Comparison of ENCODE assay signal across 13 cellular contexts in the genomic region with DNA sequence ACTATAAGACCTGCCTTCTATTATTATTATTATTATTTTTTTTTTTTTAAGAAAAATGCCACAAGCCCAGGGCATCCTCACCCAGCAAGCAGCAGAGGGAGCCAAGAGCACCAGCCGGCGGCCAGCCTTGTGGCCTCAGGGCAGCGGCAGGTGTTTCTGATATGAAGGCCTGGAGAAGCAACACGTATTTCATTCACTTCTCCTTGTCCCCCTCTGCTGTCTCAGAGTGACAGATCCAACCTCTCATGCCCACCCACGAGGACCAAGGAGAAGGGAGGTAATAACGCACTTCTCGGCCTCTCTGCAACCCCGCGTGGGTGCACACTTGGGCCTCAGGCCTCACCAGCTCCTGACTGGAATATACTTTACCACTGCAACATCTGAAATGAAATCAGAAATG. TPM values are rescaled to one million over a fixed set of nuclear protein-coding genes. Genes with fewer than 3 reads are reported as not detected.
DNase-seq lines count a peak whose midpoint lies in the region; FAIRE-seq and TF ChIP-seq lines count a peak whose summit lies in the region.
"Had no signal": no experiment of that assay in that cellular context is flagged by ENCODE, and none has a peak within 500 bp of the region (broad histone marks: within the 10 kb centered on the region; RNA-seq: fewer than 3 reads in every experiment).

No MANE protein-coding gene starts in this region.

- H3K4me1 Mint-ChIP-seq in H9: peaks cover 3 to 10% of the 10 kb centered on the region in 2 experiments; a peak in 3 of 4 replicates
- peaks cover 0 to 4% (median 2%) of the 10 kb centered on the region in 4 donors for H3K4me1 Mint-ChIP-seq in CD4-positive, alpha-beta memory T cell

- H3K79me1 ChIP-seq in H9 (ENCODE audit: insufficient read depth, low read depth, low read length, poor library complexity, severe bottlenecking): peaks cover 3% of the 10 kb centered on the region

- no peak overlapping the region for H3K14ac ChIP-seq in H9 (ENCODE audit: insufficient read depth, low read length)

- CTCF ChIA-PET in CD4-positive, alpha-beta memory T cell (lab: Charles Lee; ENCODE audit: partially characterized antibody): interaction anchor here (0.8 kb wide), 1 partner anchor 37 kb away, joined by 3 read pairs; no protein-coding TSS in a partner anchor

- H3K9me3 ChIP-seq in H9 (ENCODE audit: control insufficient read depth, low read depth, low read length): no peaks in the 10 kb centered on the region
- no peaks in the 10 kb centered on the region for H3K9me3 ChIP-seq in kidney (ENCODE audit: control insufficient read depth in 1 of 2, low read length in 2 of 2)
- H3K9me3 ChIP-seq in MG63: no peaks in the 10 kb centered on the region
- H3K9me3 ChIP-seq in CD4-positive, alpha-beta memory T cell (ENCODE audit: control insufficient read depth in 1 of 2, low read length in 2 of 2): no peaks in the 10 kb centered on the region
- H3K9me3 ChIP-seq: SJSA1 had no signal

- H3K4me3 ChIP-seq in kidney (ENCODE audit: low read length in 2 of 2) (no peak overlapping the region), MG63 (no peak overlapping the region)
- H3K4me3 ChIP-seq in CD4-positive, alpha-beta memory T cell (ENCODE audit: low read length in 2 of 2): no peak overlapping the region
- H3K4me3 ChIP-seq: SJSA1 had no signal

- H2BK20ac ChIP-seq in H9 (ENCODE audit: low read depth, low read length, poor library complexity, severe bottlenecking): no peak overlapping the region

- no peak for DNase-seq in H9
- peak; percentile 55 for DNase-seq in SW480 (ENCODE audit: low spot score)
- DNase-seq in kidney: no peak
- DNase-seq in middle frontal gyrus (ENCODE audit: extremely low spot score, low spot score): no peak
- DNase-seq in MG63: no peak
- DNase-seq in T1000 (lab: John Stamatoyannopoulos, UW): no peak
- no peak for DNase-seq in CD4-positive, alpha-beta memory T cell
- DNase-seq: CD4-positive, CD25-positive, alpha-beta regulatory T cell had no signal

- H3K36me3 Mint-ChIP-seq in H9 (ENCODE audit: insufficient read depth in 1 of 3, low read depth in 3 of 3): peaks cover 0 to 4% (median 2%) of the 10 kb centered on the region in 3 experiments; a peak in 4 of 7 replicates
- H3K36me3 Mint-ChIP-seq in CD4-positive, alpha-beta memory T cell: no peaks in the 10 kb centered on the region
- H3K36me3 Mint-ChIP-seq: CD4-positive, CD25-positive, alpha-beta regulatory T cell had no signal

- no peaks in the 10 kb centered on the region for H3K23me2 ChIP-seq in H9 (ENCODE audit: insufficient read length, low read depth, low read length, poor library complexity, severe bottlenecking)

- no peak overlapping the region for H2BK12ac ChIP-seq in H9 (ENCODE audit: insufficient read length, low read depth, low read length)

- TF ChIP-seq CTCF in 22Rv1 (IDR thresholded peaks at IDR 0.05) (peak; percentile 66), H9 (conservative IDR thresholded peaks at IDR 0.05) (peak; percentile 50), kidney (IDR thresholded peaks at IDR 0.05; ENCODE audit: borderline replicate concordance, extremely low read depth, insufficient read depth) (peak; percentile 2)

- H2AK5ac ChIP-seq in H9 (ENCODE audit: insufficient read length, low read length): no peak overlapping the region

- no peaks in the 10 kb centered on the region for H3K27me3 ChIP-seq in H9 (ENCODE audit: insufficient read depth, low read length)
- H3K27me3 ChIP-seq in MG63: no peaks in the 10 kb centered on the region
- H3K27me3 ChIP-seq in CD4-positive, alpha-beta memory T cell (ENCODE audit: insufficient read depth, low read length): no peaks in the 10 kb centered on the region
- H3K27me3 ChIP-seq: SJSA1 had no signal

- H3T11ph ChIP-seq in H9 (ENCODE audit: low read length): no peak overlapping the region

- H3K9me3 Mint-ChIP-seq in H9: 0 out of 5 replicates have a peak, but pooled peaks cover 0 to under 1% of the 10 kb centered on the region in 2 experiments
- peaks cover 0 to under 1% (median 0%) of the 10 kb centered on the region in 8 donors for H3K9me3 Mint-ChIP-seq in CD4-positive, alpha-beta memory T cell
- H3K9me3 Mint-ChIP-seq: CD4-positive, CD25-positive, alpha-beta regulatory T cell had no signal

- no peak for FAIRE-seq in kidney (lab: Jason Lieb, UNC)
- FAIRE-seq: bronchial epithelial cell, frontal cortex had no signal

- H3K9ac ChIP-seq in H9 (ENCODE audit: extremely low read depth, insufficient read length, low read length): no peak overlapping the region
- H3K9ac ChIP-seq in kidney (ENCODE audit: low read length in 2 of 2): no peak overlapping the region

- H3K4me1 ChIP-seq in H9 (ENCODE audit: insufficient read depth, low read length): no peaks in the 10 kb centered on the region
- H3K4me1 ChIP-seq in kidney (ENCODE audit: control insufficient read depth in 1 of 2, insufficient read depth in 1 of 2, low read depth in 1 of 2, low read length in 2 of 2): peaks cover 4 to 7% of the 10 kb centered on the region in 2 donors
- H3K4me1 ChIP-seq in CD4-positive, alpha-beta memory T cell (ENCODE audit: insufficient read depth, low read length): no peaks in the 10 kb centered on the region

- H4K8ac ChIP-seq in H9 (replicated peaks; ENCODE audit: insufficient read length, low read depth, low read length): no peak overlapping the region

- intact Hi-C loops in kidney (cut with DNase I): no loop called here
- intact Hi-C loops in CD4-positive, alpha-beta memory T cell (cut with micrococcal nuclease): no loop called here

- no peak overlapping the region for H4K5ac ChIP-seq in H9 (ENCODE audit: insufficient read length, low read depth, low read length)

- no peak overlapping the region for H2BK120ac ChIP-seq in H9 (ENCODE audit: low read depth, low read length, poor library complexity, severe bottlenecking)

- no CpG with 5 or more reads among the region's 9 CpGs for WGBS in H9 (ENCODE audit: extremely low coverage, insufficient read length, low lambda C conversion rate)

- H4K20me1 ChIP-seq in H9 (ENCODE audit: control insufficient read depth, insufficient read depth, insufficient read length): no peaks in the 10 kb centered on the region

- no peak overlapping the region for H3K18ac ChIP-seq in H9 (ENCODE audit: insufficient read length, low read depth, low read length)

- peak overlapping the region in 1 of 3 experiments; percentile 44; a peak in 1 of 7 replicates for H3K27ac Mint-ChIP-seq in H9
- H3K27ac Mint-ChIP-seq in CD4-positive, alpha-beta memory T cell: no peak overlapping the region
- H3K27ac Mint-ChIP-seq: CD4-positive, CD25-positive, alpha-beta regulatory T cell had no signal

- H2AFZ ChIP-seq in H9 (ENCODE audit: low read length): no peak overlapping the region

- H3K79me2 ChIP-seq in H9 (ENCODE audit: insufficient read depth, low read length): peaks cover 7% of the 10 kb centered on the region; the same call in 1 of the 2 replicates

- H3K23ac ChIP-seq in H9 (ENCODE audit: insufficient read length, low read depth, low read length): no peak overlapping the region

- H3K4me2 ChIP-seq in H9 (ENCODE audit: insufficient read depth, insufficient read length, low read length): no peak overlapping the region

- H3K56ac ChIP-seq in H9 (ENCODE audit: insufficient read length, low read depth, low read length): no peak overlapping the region

- H3K27ac ChIP-seq in 22Rv1: peak overlapping the region; percentile 52
- no peak overlapping the region for H3K27ac ChIP-seq in H9 (ENCODE audit: insufficient read length, low read depth, low read length)
- H3K27ac ChIP-seq in kidney (ENCODE audit: low read depth in 2 of 2, low read length in 2 of 2): no peak overlapping the region
- H3K27ac ChIP-seq in CD4-positive, alpha-beta memory T cell (ENCODE audit: low read depth, low read length): no peak overlapping the region
- H3K27ac ChIP-seq: SJSA1 had no signal

- H3K36me3 ChIP-seq in kidney (ENCODE audit: control insufficient read depth in 1 of 2, insufficient read depth in 2 of 2, low read length in 2 of 2) (no peaks in the 10 kb centered on the region), MG63 (no peaks in the 10 kb centered on the region)
- no peaks in the 10 kb centered on the region for H3K36me3 ChIP-seq in CD4-positive, alpha-beta memory T cell (ENCODE audit: insufficient read depth, low read length)
- H3K36me3 ChIP-seq: SJSA1 had no signal

- H2BK15ac ChIP-seq in H9 (ENCODE audit: low read depth, low read length): no peak overlapping the region

- POLR2A ChIA-PET in CD4-positive, alpha-beta memory T cell (lab: Charles Lee; ENCODE audit: partially characterized antibody): no interaction called here

- H4K91ac ChIP-seq in H9 (ENCODE audit: insufficient read length, low read depth, low read length): no peak overlapping the region

- no peaks in the 10 kb centered on the region for H3K27me3 Mint-ChIP-seq in H9 (ENCODE audit: low read depth)
- peaks cover under 1 to 2% of the 10 kb centered on the region in 2 donors for H3K27me3 Mint-ChIP-seq in CD4-positive, alpha-beta memory T cell
- H3K27me3 Mint-ChIP-seq: CD4-positive, CD25-positive, alpha-beta regulatory T cell had no signal

- H2BK5ac ChIP-seq in H9 (ENCODE audit: insufficient read length, low read length): no peak overlapping the region

- H3K4me3 Mint-ChIP-seq in H9: no peak overlapping the region
- H3K4me3 Mint-ChIP-seq in CD4-positive, alpha-beta memory T cell: no peak overlapping the region

- H3K4ac ChIP-seq in H9 (ENCODE audit: low read depth, low read length): no peak overlapping the region

RNA-seq across cellular contexts. Expression of a gene that starts 25.4 kb away (rescaled TPM):
- total RNA-seq in H9 (2021) (97.3 and 103 TPM in 2 replicates), kidney (127 TPM)
- polyA plus RNA-seq in kidney (ENCODE audit: insufficient read depth, low read depth, low replicate concordance): 22.5 TPM
- 8.3 and 11.7 TPM in 2 replicates for total RNA-seq in MG63 (2014; rRNA removed; shearing (Covaris generic); ENCODE audit: low replicate concordance)
- 1 to 10 TPM; 7.5 to 8.4 TPM for total RNA-seq in CD4-positive, alpha-beta memory T cell
- under 1 TPM; 0.02 to 0.80 TPM for polyA plus RNA-seq in CD4-positive, alpha-beta memory T cell

RNA-seq across cellular contexts. Expression of a gene that starts 52.1 kb away (rescaled TPM):
- total RNA-seq in H9 (2021) (not detected in 2 replicates), kidney (not detected)
- polyA plus RNA-seq in kidney (ENCODE audit: insufficient read depth, low read depth, low replicate concordance): 0.82 TPM
- total RNA-seq in MG63 (2014; rRNA removed; shearing (Covaris generic); ENCODE audit: low replicate concordance): not detected in 2 replicates
- total RNA-seq in CD4-positive, alpha-beta memory T cell: not detected
- polyA plus RNA-seq in CD4-positive, alpha-beta memory T cell: not detected
- total RNA-seq: bronchial epithelial cell; CD4-positive, CD25-positive, alpha-beta regulatory T cell; frontal cortex; mononuclear cell had no signal
- polyA plus RNA-seq: CD4-positive, CD25-positive, alpha-beta regulatory T cell had no signal

Comparison
In these comparisons a context has a peak if more than half of its experiments do, and no peak if none do; other contexts are left out.
1. CTCF ChIP-seq: peak in every context shown above with its lines; median percentile 66 in 22Rv1; 50 in H9; 2 in kidney.